Comparison of ENCODE assay signal across 14 cellular contexts in the genomic region with DNA sequence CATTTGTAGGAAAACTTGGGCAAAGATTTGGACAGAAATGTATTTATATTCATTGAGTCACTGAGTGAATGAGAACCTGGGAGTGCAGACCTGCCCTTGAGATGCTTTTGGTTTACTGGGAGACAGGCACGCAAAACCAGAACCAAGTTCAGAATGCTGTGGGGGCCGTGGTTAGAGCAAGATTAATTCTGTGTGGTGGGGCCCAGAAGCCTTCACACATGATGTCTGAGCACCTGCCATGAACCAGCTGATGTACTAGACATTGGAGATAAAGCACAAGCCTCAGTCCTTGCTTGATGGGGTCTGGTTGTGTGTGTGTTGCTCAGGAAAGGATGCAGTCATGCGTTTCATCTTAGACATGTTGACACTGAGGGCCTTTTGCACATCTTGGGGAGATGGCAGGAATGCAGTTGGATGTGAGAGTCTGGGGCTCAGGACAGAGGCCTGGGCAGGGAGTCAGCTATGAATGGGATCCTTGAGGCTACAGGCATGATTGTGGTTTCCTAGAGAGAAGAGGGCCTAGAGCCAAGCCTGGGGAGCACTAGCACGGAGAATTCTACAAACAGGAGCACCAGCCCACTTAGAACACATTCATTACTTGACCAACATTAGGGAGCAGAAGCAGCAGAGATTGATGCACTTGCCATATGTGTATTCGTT.
DNase-seq lines count a peak whose midpoint lies in the region; ATAC-seq and TF ChIP-seq lines count a peak whose summit lies in the region.
"Had no signal": no experiment of that assay in that cellular context is flagged by ENCODE, and none has a peak within 500 bp of the region (broad histone marks: within the 10 kb centered on the region; RNA-seq: fewer than 3 reads in every experiment).

No MANE protein-coding gene starts in this region.

- DNase-seq in EH (ENCODE audit: low read depth) (peak; percentile 21), RPMI7951 (ENCODE audit: low read depth) (peak; percentile 30), endothelial cell (ENCODE audit: low spot score) (no peak), A673 (ENCODE audit: low spot score) (no peak), NCI-H2107 treated with DMSO at 0.1 percent for 48 hours (lab: John Stamatoyannopoulos, UW; ENCODE audit: unreplicated experiment) (no peak), HUDEP-2 (lab: John Stamatoyannopoulos, UW; ENCODE audit: unreplicated experiment in 76 of 76) (no peak)
- no peak for DNase-seq in CD8-positive, alpha-beta T cell
- DNase-seq: CD4-positive, alpha-beta T cell; NCI-H1417 treated with DMSO at 0.1 percent for 48 hours; NCI-H187 treated with DMSO at 0.1 percent for 48 hours; NCI-H226; PC-9 had no signal

- POLR2A ChIA-PET in A673 (lab: Charles Lee; ENCODE audit: low non-redundant PET) = no interaction called here
- POLR2A ChIA-PET in CD8-positive, alpha-beta T cell (lab: Charles Lee) = interaction anchor here (1.2 kb wide), 1 partner anchor 158 kb away, joined by 3 read pairs; no protein-coding TSS in a partner anchor

- H3K27ac ChIP-seq in A673 (ENCODE audit: low read depth, low read length, poor library complexity, severe bottlenecking) = no peak overlapping the region
- H3K27ac ChIP-seq in CD8-positive, alpha-beta T cell (ENCODE audit: low read depth, low read length) = no peak overlapping the region
- H3K27ac ChIP-seq: PC-9 had no signal

- H3K4me3 ChIP-seq in A673 (ENCODE audit: low read depth, low read length, poor library complexity, severe bottlenecking) = no peak overlapping the region
- H3K4me3 ChIP-seq in CD8-positive, alpha-beta T cell (ENCODE audit: low read depth, low read length) = no peak overlapping the region
- H3K4me3 ChIP-seq: K562, PC-9 had no signal

- peaks cover 5% of the 10 kb centered on the region for H3K4me1 ChIP-seq in A673 (ENCODE audit: insufficient read depth, low read length, poor library complexity, severe bottlenecking)
- H3K4me1 ChIP-seq in CD8-positive, alpha-beta T cell (ENCODE audit: insufficient read depth, low read length) = no peaks in the 10 kb centered on the region

- H3K9me3 ChIP-seq in A673 (ENCODE audit: low read depth, low read length, poor library complexity, severe bottlenecking) = no peaks in the 10 kb centered on the region
- no peaks in the 10 kb centered on the region for H3K9me3 ChIP-seq in CD8-positive, alpha-beta T cell (ENCODE audit: low read length)

- BruUV-seq in A673 (replicated peaks; lab: Mats Ljungman, UMichigan) = no TSS peak

- H3K4me1 Mint-ChIP-seq in endothelial cell (ENCODE audit: unreplicated experiment) (peaks cover 6% of the 10 kb centered on the region), nephron (peaks cover 22% of the 10 kb centered on the region)
- H3K4me1 Mint-ChIP-seq in CD8-positive, alpha-beta T cell (ENCODE audit: low read depth) = no peaks in the 10 kb centered on the region

- H3K4me3 Mint-ChIP-seq in endothelial cell (ENCODE audit: unreplicated experiment) = peak overlapping the region; percentile 14
- H3K4me3 Mint-ChIP-seq in nephron = no peak overlapping the region
- H3K4me3 Mint-ChIP-seq in CD8-positive, alpha-beta T cell = no peak overlapping the region
- H3K4me3 Mint-ChIP-seq: CD4-positive, alpha-beta T cell had no signal

- no peak for ATAC-seq in CD8-positive, alpha-beta T cell
- ATAC-seq: K562 had no signal

- H3K9me3 Mint-ChIP-seq in endothelial cell (ENCODE audit: unreplicated experiment) (no peaks in the 10 kb centered on the region), nephron (no peaks in the 10 kb centered on the region)
- no peaks in the 10 kb centered on the region for H3K9me3 Mint-ChIP-seq in CD8-positive, alpha-beta T cell
- H3K9me3 Mint-ChIP-seq: CD4-positive, alpha-beta T cell had no signal

- H3K27ac Mint-ChIP-seq in endothelial cell (ENCODE audit: unreplicated experiment) (no peak overlapping the region), nephron (peak overlapping the region in 2 of 3 experiments; percentile 16 to 80)
- no peak overlapping the region for H3K27ac Mint-ChIP-seq in CD8-positive, alpha-beta T cell
- H3K27ac Mint-ChIP-seq: CD4-positive, alpha-beta T cell had no signal

- CTCF ChIA-PET in A673 (lab: Charles Lee) = no interaction called here
- CTCF ChIA-PET in CD8-positive, alpha-beta T cell (lab: Charles Lee) = interaction anchor here (0.5 kb wide), 1 partner anchor 256 kb away, joined by 3 read pairs; no protein-coding TSS in a partner anchor

- H3K27me3 ChIP-seq in A673 (replicated peaks; ENCODE audit: insufficient read depth, low read depth, low read length, poor library complexity) = no peaks in the 10 kb centered on the region
- H3K27me3 ChIP-seq in CD8-positive, alpha-beta T cell (ENCODE audit: insufficient read depth, low read length) = no peaks in the 10 kb centered on the region

- H3K36me3 Mint-ChIP-seq in endothelial cell (ENCODE audit: low read depth, unreplicated experiment) (peaks cover 13% of the 10 kb centered on the region), nephron (ENCODE audit: low read depth) (peaks cover 55% of the 10 kb centered on the region)
- peaks cover 49% of the 10 kb centered on the region for H3K36me3 Mint-ChIP-seq in CD8-positive, alpha-beta T cell

- H3K27me3 Mint-ChIP-seq in endothelial cell (ENCODE audit: unreplicated experiment) = peaks cover 13% of the 10 kb centered on the region
- no peaks in the 10 kb centered on the region for H3K27me3 Mint-ChIP-seq in nephron (ENCODE audit: low read depth)
- no peaks in the 10 kb centered on the region for H3K27me3 Mint-ChIP-seq in CD8-positive, alpha-beta T cell (ENCODE audit: low read depth)
- H3K27me3 Mint-ChIP-seq: CD4-positive, alpha-beta T cell had no signal

- no peak for TF ChIP-seq CTCF in endothelial cell (IDR thresholded peaks at IDR 0.05; ENCODE audit: unreplicated experiment)
- no peak for TF ChIP-seq CTCF in nephron (IDR thresholded peaks at IDR 0.05; ENCODE audit: unreplicated experiment in 3 of 3)
- TF ChIP-seq CTCF in A673 (conservative IDR thresholded peaks at IDR 0.05; ENCODE audit: low read depth, low read length) = no peak
- TF ChIP-seq CTCF in CD8-positive, alpha-beta T cell (IDR thresholded peaks at IDR 0.05) = no peak

- no peaks in the 10 kb centered on the region for H3K36me3 ChIP-seq in A673 (ENCODE audit: insufficient read depth, low read length, poor library complexity, severe bottlenecking)
- H3K36me3 ChIP-seq in CD8-positive, alpha-beta T cell (ENCODE audit: insufficient read depth, low read length) = no peaks in the 10 kb centered on the region

- intact Hi-C loops in A673 (cut with micrococcal nuclease; ENCODE audit: unreplicated experiment) = no loop called here
- intact Hi-C loops in CD8-positive, alpha-beta T cell (cut with DNase I, micrococcal nuclease) = no loop called here

Comparison
In these comparisons a context has a peak if more than half of its experiments do, and no peak if none do; other contexts are left out.
1. DNase-seq: peak in EH (single experiment) and RPMI7951 (single experiment); none in endothelial cell (single experiment), A673 (single experiment), NCI-H2107 treated with DMSO at 0.1 percent for 48 hours (single experiment), CD8-positive, alpha-beta T cell (0 of 7) and HUDEP-2 (0 of 76).
2. H3K27ac Mint-ChIP-seq: peak in nephron (2 of 3); none in endothelial cell (single experiment) and CD8-positive, alpha-beta T cell (single experiment).